ENCODE assay signal across 1 cellular context in genomic region chr12:93127582-93128331, GRCh38.
A peak's percentile ranks its signal among the peaks of the same experiment; 100 is the strongest.
TF ChIP-seq lines count a peak whose summit lies in the region.

No MANE protein-coding gene starts in this region.

TF ChIP-seq in HepG2, 621 proteins besides CTCF, POLR2A, EP300 and RAD21 (continued from another document and continues in another):
- TF ChIP-seq KIAA2018 (CRISPR knock-in tag; IDR thresholded peaks at IDR 0.05; ENCODE audit: borderline replicate concordance), result no peak
- TF ChIP-seq ZBTB26 (CRISPR knock-in tag; IDR thresholded peaks at IDR 0.05; ENCODE audit: borderline replicate concordance), result 0 out of 2 replicates have a peak, but pooled peaks have one; percentile 45
- no peak for TF ChIP-seq SYNCRIP (IDR thresholded peaks at IDR 0.05; ENCODE audit: insufficient read depth, low read depth, low read length)
- TF ChIP-seq SIX4 (CRISPR knock-in tag; IDR thresholded peaks at IDR 0.05), result peak; percentile 97
- TF ChIP-seq ZNF354B (CRISPR knock-in tag; IDR thresholded peaks at IDR 0.05), result no peak
- TF ChIP-seq ZNF747 (CRISPR knock-in tag; IDR thresholded peaks at IDR 0.05; ENCODE audit: borderline replicate concordance), result peak; percentile 97
- TF ChIP-seq RBM22 (optimal IDR thresholded peaks at IDR 0.05; ENCODE audit: low read length), result no peak
- TF ChIP-seq ZNF530 (CRISPR knock-in tag; IDR thresholded peaks at IDR 0.05; ENCODE audit: low read depth), result no peak
- peak; percentile 63; the same call in 1 of the 2 replicates for TF ChIP-seq PBX2 (CRISPR knock-in tag; IDR thresholded peaks at IDR 0.05)
- TF ChIP-seq TFAP4 (IDR thresholded peaks at IDR 0.05; ENCODE audit: borderline replicate concordance, low read depth), result peak; percentile 75
- no peak for TF ChIP-seq NONO (IDR thresholded peaks at IDR 0.05)
- TF ChIP-seq NONO (CRISPR knock-in tag; conservative IDR thresholded peaks at IDR 0.05), result peak; percentile 97
- peak; percentile 100 for TF ChIP-seq SALL1 (CRISPR knock-in tag; IDR thresholded peaks at IDR 0.05)
- 0 out of 2 replicates have a peak, but pooled peaks have one; percentile 35 for TF ChIP-seq SNAPC5 (CRISPR knock-in tag; IDR thresholded peaks at IDR 0.05; ENCODE audit: borderline replicate concordance)
- peak; percentile 70 for TF ChIP-seq ZBTB38 (CRISPR knock-in tag; IDR thresholded peaks at IDR 0.05)
- TF ChIP-seq ZNF292 (CRISPR knock-in tag; IDR thresholded peaks at IDR 0.05; ENCODE audit: borderline replicate concordance, low read depth), result peak; percentile 97; the same call in 1 of the 2 replicates
- peak; percentile 90 to 93; a peak in 3 of 4 replicates for TF ChIP-seq HMGXB4 (CRISPR knock-in tag; IDR thresholded peaks at IDR 0.05; ENCODE audit: borderline replicate concordance in 1 of 2, low read depth in 1 of 2)
- TF ChIP-seq GZF1 (CRISPR knock-in tag; IDR thresholded peaks at IDR 0.05), result peak; percentile 51; the same call in 1 of the 2 replicates
- TF ChIP-seq ZNF503 (CRISPR knock-in tag; IDR thresholded peaks at IDR 0.05), result peak; percentile 94
- TF ChIP-seq SNAI1 (CRISPR knock-in tag; IDR thresholded peaks at IDR 0.05; ENCODE audit: borderline replicate concordance), result peak; percentile 92
- peak; percentile 99 for TF ChIP-seq ZBTB7B (CRISPR knock-in tag; IDR thresholded peaks at IDR 0.05)
- TF ChIP-seq ZNF484 (CRISPR knock-in tag; IDR thresholded peaks at IDR 0.05; ENCODE audit: borderline replicate concordance, low read depth), result no peak
- TF ChIP-seq ZNF34 (CRISPR knock-in tag; IDR thresholded peaks at IDR 0.05; ENCODE audit: borderline replicate concordance), result no peak; the same call in 1 of the 2 replicates
- TF ChIP-seq ZNF335 (CRISPR knock-in tag; IDR thresholded peaks at IDR 0.05), result peak; percentile 82
- TF ChIP-seq BORCS8-MEF2B (CRISPR knock-in tag; IDR thresholded peaks at IDR 0.05), result peak; percentile 91
- peak; percentile 81; the same call in 1 of the 2 replicates for TF ChIP-seq RNF219 (CRISPR knock-in tag; IDR thresholded peaks at IDR 0.05)
- TF ChIP-seq TMF1 (CRISPR knock-in tag; IDR thresholded peaks at IDR 0.05; ENCODE audit: low read depth), result 0 out of 2 replicates have a peak, but pooled peaks have one; percentile 59
- no peak; the same call in 1 of the 2 replicates for TF ChIP-seq SIN3B (IDR thresholded peaks at IDR 0.05; ENCODE audit: low read length)
- peak; percentile 98 for TF ChIP-seq PATZ1 (CRISPR knock-in tag; IDR thresholded peaks at IDR 0.05)
- peak; percentile 85 for TF ChIP-seq KAT8 (CRISPR knock-in tag; IDR thresholded peaks at IDR 0.05)
